Comparison of ENCODE assay signal across 1 cellular context in the genomic region with DNA sequence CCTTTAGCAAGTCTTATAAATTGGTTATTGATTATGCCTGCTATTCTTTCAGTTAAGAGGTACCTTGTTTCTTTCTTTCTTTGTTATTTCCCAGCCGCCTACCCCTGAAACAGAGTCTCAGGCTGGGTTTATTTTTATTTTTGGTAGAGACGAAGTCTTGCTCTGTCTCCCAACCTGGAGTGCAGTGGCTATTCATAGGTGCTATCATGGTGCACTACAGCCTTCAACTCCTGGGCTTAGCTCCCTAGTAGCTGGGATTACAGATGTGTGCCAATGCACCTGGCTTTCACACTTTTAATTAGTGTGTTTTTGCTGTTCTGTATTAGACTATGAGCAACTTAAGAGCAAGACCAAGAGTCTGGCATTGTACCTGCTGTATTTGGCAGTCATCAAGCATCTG.
TF ChIP-seq lines count a peak whose summit lies in the region.

No MANE protein-coding gene starts in this region.

TF ChIP-seq in GM12878, 131 proteins besides CTCF, POLR2A, EP300 and RAD21:
- TF ChIP-seq TCF12 (IDR thresholded peaks at IDR 0.05; ENCODE audit: low read depth, low read length) (no peak), NRF1 (conservative IDR thresholded peaks at IDR 0.05; ENCODE audit: low read depth, low read length) (no peak), RBBP5 (conservative IDR thresholded peaks at IDR 0.05) (no peak), BACH1 (IDR thresholded peaks at IDR 0.05; ENCODE audit: borderline replicate concordance) (no peak), CBFB (IDR thresholded peaks at IDR 0.05; ENCODE audit: low read depth) (no peak), YBX1 (IDR thresholded peaks at IDR 0.05) (no peak)
- TF ChIP-seq, protein P1, sequence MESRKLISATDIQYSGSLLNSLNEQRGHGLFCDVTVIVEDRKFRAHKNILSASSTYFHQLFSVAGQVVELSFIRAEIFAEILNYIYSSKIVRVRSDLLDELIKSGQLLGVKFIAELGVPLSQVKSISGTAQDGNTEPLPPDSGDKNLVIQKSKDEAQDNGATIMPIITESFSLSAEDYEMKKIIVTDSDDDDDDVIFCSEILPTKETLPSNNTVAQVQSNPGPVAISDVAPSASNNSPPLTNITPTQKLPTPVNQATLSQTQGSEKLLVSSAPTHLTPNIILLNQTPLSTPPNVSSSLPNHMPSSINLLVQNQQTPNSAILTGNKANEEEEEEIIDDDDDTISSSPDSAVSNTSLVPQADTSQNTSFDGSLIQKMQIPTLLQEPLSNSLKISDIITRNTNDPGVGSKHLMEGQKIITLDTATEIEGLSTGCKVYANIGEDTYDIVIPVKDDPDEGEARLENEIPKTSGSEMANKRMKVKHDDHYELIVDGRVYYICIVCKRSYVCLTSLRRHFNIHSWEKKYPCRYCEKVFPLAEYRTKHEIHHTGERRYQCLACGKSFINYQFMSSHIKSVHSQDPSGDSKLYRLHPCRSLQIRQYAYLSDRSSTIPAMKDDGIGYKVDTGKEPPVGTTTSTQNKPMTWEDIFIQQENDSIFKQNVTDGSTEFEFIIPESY (IDR thresholded peaks at IDR 0.05): no peak
